In genomic region chr3:6518709-6519345, GRCh38 we compare ENCODE assay signal across 17 cellular contexts.
DNase-seq lines count a peak whose midpoint lies in the region; ATAC-seq, FAIRE-seq and TF ChIP-seq lines count a peak whose summit lies in the region.
"Had no signal": no experiment of that assay in that cellular context is flagged by ENCODE, and none has a peak within 500 bp of the region (broad histone marks: within the 10 kb centered on the region; RNA-seq: fewer than 3 reads in every experiment).

No MANE protein-coding gene starts in this region.

- no peaks in the 10 kb centered on the region for H4K20me1 ChIP-seq in H9 (ENCODE audit: control insufficient read depth, insufficient read depth, insufficient read length)
- no peaks in the 10 kb centered on the region; the same call in 1 of the 2 replicates for H4K20me1 ChIP-seq in K562 (replicated peaks; ENCODE audit: control insufficient read depth, insufficient read depth, low read length)
- H4K20me1 ChIP-seq: BLaER1 treated with 17β-estradiol and CSF1 and Interleukin-3, amounts not matched to agents 10 nM and 100 nM had no signal

- H3K9me1 ChIP-seq in K562 (ENCODE audit: control insufficient read depth, insufficient read depth, low read length) = no peaks in the 10 kb centered on the region

- no peak overlapping the region for H3K27ac ChIP-seq in H9 (ENCODE audit: insufficient read length, low read depth, low read length)
- H3K27ac ChIP-seq in K562 (ENCODE audit: extremely low read depth, low read depth, low read length) = peak overlapping the region; percentile 70
- no peak overlapping the region for H3K27ac ChIP-seq in gastroesophageal sphincter
- H3K27ac ChIP-seq: BLaER1 treated with 17β-estradiol and CSF1 and Interleukin-3, amounts not matched to agents 10 nM and 100 nM; HL-60 had no signal

- no peak overlapping the region for H4K8ac ChIP-seq in H9 (replicated peaks; ENCODE audit: insufficient read length, low read depth, low read length)

- H3K27me3 Mint-ChIP-seq in H9 (ENCODE audit: low read depth) (no peaks in the 10 kb centered on the region), neural crest cell (ENCODE audit: low read depth) (no peaks in the 10 kb centered on the region)
- H3K27me3 Mint-ChIP-seq: B cell had no signal

- TF ChIP-seq CTCF in H9 (conservative IDR thresholded peaks at IDR 0.05) (no peak), K562 (IDR thresholded peaks at IDR 0.05 in 2 of 3, conservative IDR thresholded peaks at IDR 0.05 in 1 of 3; ENCODE audit: insufficient read depth in 2 of 3, low read depth in 1 of 3, low read length in 3 of 3) (no peak), neural crest cell (conservative IDR thresholded peaks at IDR 0.05) (no peak), gastroesophageal sphincter (IDR thresholded peaks at IDR 0.05) (no peak), lower leg skin (IDR thresholded peaks at IDR 0.05) (no peak)

- no peaks in the 10 kb centered on the region for H3K4me1 ChIP-seq in H9 (ENCODE audit: insufficient read depth, low read length)
- H3K4me1 ChIP-seq in K562 (replicated peaks in 1 of 2; ENCODE audit: control insufficient read depth in 2 of 2, insufficient read depth in 2 of 2, low read length in 2 of 2) = peaks cover 0 to 46% of the 10 kb centered on the region in 2 experiments; a peak in 3 of 5 replicates
- H3K4me1 ChIP-seq in gastroesophageal sphincter = peaks cover 0 to 7% (median 0%) of the 10 kb centered on the region in 3 donors
- H3K4me1 ChIP-seq: BLaER1 treated with 17β-estradiol and CSF1 and Interleukin-3, amounts not matched to agents 10 nM and 100 nM had no signal

- CTCF ChIA-PET in K562 (lab: Yijun Ruan, JAX; ENCODE audit: low intra/inter-chr PET ratio) = no interaction called here

- H3K79me1 ChIP-seq in H9 (ENCODE audit: insufficient read depth, low read depth, low read length, poor library complexity, severe bottlenecking) = no peaks in the 10 kb centered on the region

- no peak overlapping the region for H2BK5ac ChIP-seq in H9 (ENCODE audit: insufficient read length, low read length)

- no CpG with 5 or more reads among the region's 6 CpGs for WGBS in H9 (ENCODE audit: extremely low coverage, insufficient read length, low lambda C conversion rate)
- WGBS in K562 (ENCODE audit: insufficient coverage, low coverage, missing lambda C conversion rate) = 35% methylated on average over 6 of the region's 6 CpGs
- WGBS in gastroesophageal sphincter (ENCODE audit: low coverage in 1 of 2), 2 donors = 75 to 85% methylated on average over 2 to 6 of the region's 6 CpGs
- WGBS in lower leg skin, 2 donors = 82 to 89% methylated on average over 6 of the region's 6 CpGs

- H4K91ac ChIP-seq in H9 (ENCODE audit: insufficient read length, low read depth, low read length) = no peak overlapping the region

- peak; percentile 83 for ATAC-seq in K562
- no peak for ATAC-seq in gastroesophageal sphincter
- ATAC-seq: CD8-positive, alpha-beta T cell; GM12878 had no signal

- no peak overlapping the region for H2BK15ac ChIP-seq in H9 (ENCODE audit: low read depth, low read length)

- no peak overlapping the region for H4K5ac ChIP-seq in H9 (ENCODE audit: insufficient read length, low read depth, low read length)

- no TSS peak for BruUV-seq in K562 (replicated peaks; lab: Mats Ljungman, UMichigan)

- no peak overlapping the region for H2BK12ac ChIP-seq in H9 (ENCODE audit: insufficient read length, low read depth, low read length)

- TF ChIP-seq EP300 in K562 (IDR thresholded peaks at IDR 0.05; ENCODE audit: low read length) (peak; percentile 65; the same call in 1 of the 2 replicates), gastroesophageal sphincter (IDR thresholded peaks at IDR 0.05) (no peak)

- H3K79me2 ChIP-seq in H9 (ENCODE audit: insufficient read depth, low read length) = no peaks in the 10 kb centered on the region
- H3K79me2 ChIP-seq in K562 (ENCODE audit: control insufficient read depth, insufficient read depth, low read length) = peaks cover 100% of the 10 kb centered on the region

- peak in 1 of 2 experiments; percentile 22; a peak in 1 of 4 replicates for TF ChIP-seq RAD21 in K562 (CRISPR knock-in tag; conservative IDR thresholded peaks at IDR 0.05 in 1 of 2, IDR thresholded peaks at IDR 0.05 in 1 of 2)

- H3K27me3 ChIP-seq in H9 (ENCODE audit: insufficient read depth, low read length) (no peaks in the 10 kb centered on the region), K562 (ENCODE audit: control insufficient read depth in 2 of 2, insufficient read depth in 2 of 2, low read length in 2 of 2) (no peaks in the 10 kb centered on the region), gastroesophageal sphincter (no peaks in the 10 kb centered on the region)
- H3K27me3 ChIP-seq: BLaER1 treated with 17β-estradiol and CSF1 and Interleukin-3, amounts not matched to agents 10 nM and 100 nM had no signal

- TF ChIP-seq POLR2A in K562 (conservative IDR thresholded peaks at IDR 0.05) (0 out of 2 replicates have a peak, but pooled peaks have one; percentile 26), gastroesophageal sphincter (IDR thresholded peaks at IDR 0.05) (no peak), lower leg skin (IDR thresholded peaks at IDR 0.05) (no peak)

- H3K23ac ChIP-seq in H9 (ENCODE audit: insufficient read length, low read depth, low read length) = no peak overlapping the region

- H2BK20ac ChIP-seq in H9 (ENCODE audit: low read depth, low read length, poor library complexity, severe bottlenecking) = no peak overlapping the region

- H3K18ac ChIP-seq in H9 (ENCODE audit: insufficient read length, low read depth, low read length) = no peak overlapping the region

- no peak overlapping the region for H3K4ac ChIP-seq in H9 (ENCODE audit: low read depth, low read length)

- intact Hi-C loops in K562 (cut with micrococcal nuclease) (loop anchor here (10.0 kb wide), 1 partner anchor 754 kb away; no protein-coding TSS in a partner anchor), lower leg skin (cut with DNase I; ENCODE audit: low total_unique reads) (no loop called here)

- H3K4me1 Mint-ChIP-seq in H9 = peaks cover 2 to 8% of the 10 kb centered on the region in 2 experiments; a peak in 2 of 4 replicates
- no peaks in the 10 kb centered on the region for H3K4me1 Mint-ChIP-seq in neural crest cell
- H3K4me1 Mint-ChIP-seq: B cell had no signal

- POLR2A ChIA-PET in K562 (lab: Yijun Ruan, JAX) = interaction anchor here (1.0 to 1.5 kb wide), 5 partner anchors 9 to 35 kb away, joined by 3 to 7 read pairs (median 4); no protein-coding TSS in a partner anchor

- no peaks in the 10 kb centered on the region; a peak in 2 of 7 replicates for H3K36me3 Mint-ChIP-seq in H9 (ENCODE audit: insufficient read depth in 1 of 3, low read depth in 3 of 3)
- H3K36me3 Mint-ChIP-seq in neural crest cell (ENCODE audit: low read depth) = peaks cover 7% of the 10 kb centered on the region
- H3K36me3 Mint-ChIP-seq: CD8-positive, alpha-beta T cell had no signal

- H3K4me2 ChIP-seq in H9 (ENCODE audit: insufficient read depth, insufficient read length, low read length) = no peak overlapping the region
- peak overlapping the region; percentile 28; the same call in 1 of the 2 replicates for H3K4me2 ChIP-seq in K562 (ENCODE audit: insufficient read depth, low read length)
- H3K4me2 ChIP-seq: BLaER1 treated with 17β-estradiol and CSF1 and Interleukin-3, amounts not matched to agents 10 nM and 100 nM had no signal

- H2AK5ac ChIP-seq in H9 (ENCODE audit: insufficient read length, low read length) = no peak overlapping the region

- peak; percentile 71 for FAIRE-seq in K562 (lab: Jason Lieb, UNC)
- FAIRE-seq: GM12878 had no signal

- no peaks in the 10 kb centered on the region for H3K23me2 ChIP-seq in H9 (ENCODE audit: insufficient read length, low read depth, low read length, poor library complexity, severe bottlenecking)

- H3T11ph ChIP-seq in H9 (ENCODE audit: low read length) = no peak overlapping the region

- H3K27ac Mint-ChIP-seq in H9 (no peak overlapping the region), neural crest cell (ENCODE audit: unreplicated experiment) (peak overlapping the region; percentile 14)
- H3K27ac Mint-ChIP-seq: B cell; CD8-positive, alpha-beta T cell had no signal

- in situ Hi-C loops in K562 (cut with MboI) = no loop called here

- H3K4me3 Mint-ChIP-seq in H9 = no peak overlapping the region
- H3K4me3 Mint-ChIP-seq in neural crest cell = no peak overlapping the region
- H3K4me3 Mint-ChIP-seq: B cell; CD8-positive, alpha-beta T cell had no signal

- H3K9ac ChIP-seq in H9 (ENCODE audit: extremely low read depth, insufficient read length, low read length) (no peak overlapping the region), K562 (ENCODE audit: insufficient read depth in 1 of 2, low read depth in 2 of 2, low read length in 2 of 2) (peak overlapping the region in 1 of 2 experiments; percentile 31; a peak in 1 of 4 replicates)
- H3K9ac ChIP-seq: BLaER1 treated with 17β-estradiol and CSF1 and Interleukin-3, amounts not matched to agents 10 nM and 100 nM had no signal

- H3K4me3 ChIP-seq in K562 (no peak overlapping the region), gastroesophageal sphincter (no peak overlapping the region), lower leg skin (ENCODE audit: low read depth, poor library complexity, severe bottlenecking) (no peak overlapping the region)
- H3K4me3 ChIP-seq: BLaER1 treated with 17β-estradiol and CSF1 and Interleukin-3, amounts not matched to agents 10 nM and 100 nM; GM12878 had no signal

- H3K9me3 ChIP-seq in H9 (ENCODE audit: control insufficient read depth, low read depth, low read length) (no peaks in the 10 kb centered on the region), K562 (replicated peaks; ENCODE audit: control insufficient read depth, insufficient read depth, low read depth, low read length) (peaks cover 3% of the 10 kb centered on the region; the same call in 1 of the 2 replicates), gastroesophageal sphincter (no peaks in the 10 kb centered on the region)
- H3K9me3 ChIP-seq: BLaER1 treated with 17β-estradiol and CSF1 and Interleukin-3, amounts not matched to agents 10 nM and 100 nM had no signal

- H3K14ac ChIP-seq in H9 (ENCODE audit: insufficient read depth, low read length) = no peak overlapping the region

- H3K9me3 Mint-ChIP-seq in H9 (no peaks in the 10 kb centered on the region), neural crest cell (peaks cover 10% of the 10 kb centered on the region)

- H3K36me3 ChIP-seq in K562 (ENCODE audit: control insufficient read depth, insufficient read depth, low read length) (peaks cover 76% of the 10 kb centered on the region), gastroesophageal sphincter (no peaks in the 10 kb centered on the region)
- H3K36me3 ChIP-seq: BLaER1 treated with 17β-estradiol and CSF1 and Interleukin-3, amounts not matched to agents 10 nM and 100 nM had no signal

- no peak overlapping the region for H2AFZ ChIP-seq in H9 (ENCODE audit: low read length)
- peak overlapping the region; percentile 43; the same call in 1 of the 2 replicates for H2AFZ ChIP-seq in K562 (ENCODE audit: low read depth, low read length)

- H2BK120ac ChIP-seq in H9 (ENCODE audit: low read depth, low read length, poor library complexity, severe bottlenecking) = no peak overlapping the region

- DNase-seq in H9 (no peak), K562 (ENCODE audit: extremely low read depth in 1 of 4, low spot score in 3 of 4) (peak in 2 of 4 experiments; percentile 83 to 87), iPS DF 19.7 (ENCODE audit: low read depth, low spot score) (peak; percentile 0), neural crest cell (ENCODE audit: low read depth, low spot score) (no peak), lower leg skin (ENCODE audit: low spot score in 2 of 2) (no peak), NOMO-1 treated with DMSO at 0.1 percent for 48 hours (lab: John Stamatoyannopoulos, UW; ENCODE audit: unreplicated experiment) (no peak)
- DNase-seq: Calu3; CD8-positive, alpha-beta T cell; DMS79 treated with DMSO at 0.1 percent for 48 hours; GOT3; HCEC 1CT; IMR-90 had no signal

- peak overlapping the region; percentile 75 for H3K56ac ChIP-seq in H9 (ENCODE audit: insufficient read length, low read depth, low read length)
